Comparison of ENCODE assay signal across 19 cellular contexts in genomic region chr7:3109516-3109915, GRCh38.
A peak's percentile ranks its signal among the peaks of the same experiment; 100 is the strongest.
DNase-seq lines count a peak whose midpoint lies in the region; ATAC-seq and TF ChIP-seq lines count a peak whose summit lies in the region.
"Had no signal": no experiment of that assay in that cellular context is flagged by ENCODE, and none has a peak within 500 bp of the region (broad histone marks: within the 10 kb centered on the region; RNA-seq: fewer than 3 reads in every experiment).

No MANE protein-coding gene starts in this region.

- DNase-seq in activated CD8-positive, alpha-beta memory T cell treated with anti-CD3 and anti-CD28 coated beads, Interleukin-2, amount 10 ng/mL, durations not matched to agents 7 days and 5 days: peak; percentile 33
- DNase-seq in activated CD8-positive, alpha-beta memory T cell treated with anti-CD3 and anti-CD28 coated beads, Interleukin-2, amount 50 U/mL, for 4 hours: no peak
- DNase-seq in RPMI7951 (ENCODE audit: low read depth) (peak; percentile 57), fibroblast of the aortic adventitia (ENCODE audit: low read depth) (peak; percentile 24), prostate gland (ENCODE audit: low spot score) (peak; percentile 36), SIG-M5 (lab: John Stamatoyannopoulos, UW) (no peak), NCI-H524 treated with DMSO at 0.1 percent for 48 hours (lab: John Stamatoyannopoulos, UW) (no peak), NCI-H748 treated with DMSO at 0.1 percent for 48 hours (lab: John Stamatoyannopoulos, UW) (no peak)
- DNase-seq: CD8-positive, alpha-beta T cell; DND-41; GM23248; HCEC 1CT; NCI-H1105 treated with DMSO at 0.1 percent for 48 hours; NCI-H1694 treated with DMSO at 0.1 percent for 48 hours; NCI-H2107; NCI-H2227 treated with DMSO at 0.1 percent for 48 hours; NCI-H526; RPMI8226 had no signal

- intact Hi-C loops in prostate gland (cut with DNase I): no loop called here

- CTCF ChIA-PET in activated CD8-positive, alpha-beta memory T cell treated with anti-CD3 and anti-CD28 coated beads, Interleukin-2, amount 10 ng/mL, durations not matched to agents 7 days and 5 days (lab: Charles Lee): interaction anchor here (1.1 to 2.0 kb wide), 2 partner anchors 10 to 43 kb away, joined by 3 to 6 read pairs; no protein-coding TSS in a partner anchor

- H3K9me3 ChIP-seq in prostate gland: no peaks in the 10 kb centered on the region

- peaks cover 95% of the 10 kb centered on the region for H3K4me1 Mint-ChIP-seq in activated CD8-positive, alpha-beta memory T cell treated with anti-CD3 and anti-CD28 coated beads, Interleukin-2, amount 10 ng/mL, durations not matched to agents 7 days and 5 days

- WGBS in prostate gland: 36% methylated on average over 5 of the region's 5 CpGs

- H3K27me3 Mint-ChIP-seq in activated CD8-positive, alpha-beta memory T cell treated with anti-CD3 and anti-CD28 coated beads, Interleukin-2, amount 10 ng/mL, durations not matched to agents 7 days and 5 days: no peaks in the 10 kb centered on the region

- H3K4me3 Mint-ChIP-seq in activated CD8-positive, alpha-beta memory T cell treated with anti-CD3 and anti-CD28 coated beads, Interleukin-2, amount 10 ng/mL, durations not matched to agents 7 days and 5 days: no peak overlapping the region
- H3K4me3 Mint-ChIP-seq: CD8-positive, alpha-beta T cell had no signal

- no peaks in the 10 kb centered on the region for H3K36me3 ChIP-seq in prostate gland
- H3K36me3 ChIP-seq: BLaER1 had no signal

- peak overlapping the region; percentile 14 to 58 for H3K27ac ChIP-seq in prostate gland
- H3K27ac ChIP-seq: BLaER1, GM23248 had no signal

- H3K9me3 Mint-ChIP-seq in activated CD8-positive, alpha-beta memory T cell treated with anti-CD3 and anti-CD28 coated beads, Interleukin-2, amount 10 ng/mL, durations not matched to agents 7 days and 5 days (ENCODE audit: low read depth): peaks cover 10% of the 10 kb centered on the region

- H3K27me3 ChIP-seq in prostate gland (replicated peaks; ENCODE audit: insufficient read depth): no peaks in the 10 kb centered on the region
- H3K27me3 ChIP-seq: BLaER1 had no signal

- no peak for ATAC-seq in activated CD8-positive, alpha-beta memory T cell treated with anti-CD3 and anti-CD28 coated beads, Interleukin-2, amount 10 ng/mL, durations not matched to agents 7 days and 5 days
- ATAC-seq: CD8-positive, alpha-beta T cell had no signal

- TF ChIP-seq CTCF in fibroblast of the aortic adventitia (IDR thresholded peaks at IDR 0.05; ENCODE audit: insufficient read depth, low read length) (no peak), prostate gland (IDR thresholded peaks at IDR 0.05) (no peak)

- peaks cover 13% of the 10 kb centered on the region for H3K4me1 ChIP-seq in prostate gland (replicated peaks)

- no peak overlapping the region for H3K27ac Mint-ChIP-seq in activated CD8-positive, alpha-beta memory T cell treated with anti-CD3 and anti-CD28 coated beads, Interleukin-2, amount 10 ng/mL, durations not matched to agents 7 days and 5 days
- H3K27ac Mint-ChIP-seq: CD8-positive, alpha-beta T cell had no signal

- no peak for TF ChIP-seq POLR2A in prostate gland (IDR thresholded peaks at IDR 0.05)

- H3K4me3 ChIP-seq in fibroblast of the aortic adventitia (ENCODE audit: low read depth, low read length) (no peak overlapping the region), prostate gland (no peak overlapping the region)
- H3K4me3 ChIP-seq: BLaER1, GM23248 had no signal

- H3K36me3 Mint-ChIP-seq in activated CD8-positive, alpha-beta memory T cell treated with anti-CD3 and anti-CD28 coated beads, Interleukin-2, amount 10 ng/mL, durations not matched to agents 7 days and 5 days: peaks cover 70% of the 10 kb centered on the region

Comparison
In these comparisons a context has a peak if more than half of its experiments do, and no peak if none do; other contexts are left out.
1. DNase-seq: peak in activated CD8-positive, alpha-beta memory T cell treated with anti-CD3 and anti-CD28 coated beads, Interleukin-2, amount 10 ng/mL, durations not matched to agents 7 days and 5 days (single experiment), RPMI7951 (single experiment), fibroblast of the aortic adventitia (single experiment) and prostate gland (single experiment); none in activated CD8-positive, alpha-beta memory T cell treated with anti-CD3 and anti-CD28 coated beads, Interleukin-2, amount 50 U/mL, for 4 hours (single experiment), SIG-M5 (single experiment), NCI-H524 treated with DMSO at 0.1 percent for 48 hours (single experiment) and NCI-H748 treated with DMSO at 0.1 percent for 48 hours (single experiment).